ENCODE assay signal across 8 cellular contexts in the genomic region with DNA sequence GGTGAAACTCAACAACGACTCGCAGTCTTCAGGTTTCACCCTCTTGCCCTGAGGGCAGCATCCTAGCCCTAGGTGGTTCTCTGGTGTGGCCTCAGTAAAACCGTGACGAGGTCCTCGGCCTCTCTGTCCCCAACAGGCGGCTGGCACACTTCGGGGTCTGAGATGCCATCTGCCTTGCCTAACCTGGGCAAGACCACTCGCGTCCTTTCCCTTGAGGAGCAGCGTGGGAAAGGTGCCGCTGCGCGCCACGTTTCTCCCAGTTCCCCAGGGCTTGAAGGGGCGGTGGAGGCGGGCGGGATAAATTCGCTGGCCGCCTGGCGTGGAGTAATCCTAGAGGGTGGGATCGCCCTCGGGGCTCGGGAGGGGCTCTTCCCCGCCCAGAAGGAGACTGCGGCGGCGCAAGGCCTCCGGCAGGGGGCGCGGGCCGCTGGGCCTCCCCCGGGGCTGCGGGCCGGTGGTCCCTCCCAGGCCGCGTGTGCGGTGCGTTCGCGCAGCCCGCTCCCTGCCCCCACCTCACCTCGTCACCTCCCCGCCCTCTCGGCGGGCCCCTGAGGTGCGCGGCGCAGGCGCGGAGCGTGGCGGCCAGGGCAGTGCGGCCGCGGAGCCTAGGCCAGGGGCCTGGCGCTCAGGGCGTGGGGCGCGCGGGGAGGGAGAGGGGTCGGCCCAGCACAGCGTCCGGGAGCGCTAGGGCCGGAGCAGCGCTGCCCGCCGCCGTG. TPM values are rescaled to one million over a fixed set of nuclear protein-coding genes. Genes with fewer than 3 reads are reported as not detected.
DNase-seq lines count a peak whose midpoint lies in the region; ATAC-seq and TF ChIP-seq lines count a peak whose summit lies in the region.

Gene ZNF639, plus strand, starts transcription at position 551 of the 716 bp plus-strand sequence. CDS start 5,263 bp downstream, outside the sequence.

- peak; percentile 85 for DNase-seq in CD1c-positive myeloid dendritic cell (ENCODE audit: extremely low spot score)
- peak; percentile 97 for DNase-seq in NCI-H69 (lab: John Stamatoyannopoulos, UW)
- DNase-seq in activated CD4-positive, alpha-beta T cell treated with anti-CD3 and anti-CD28 coated beads, Interleukin-2, amount 50 U/mL, for 48 hours, result peak; percentile 81 to 82
- DNase-seq in lower lobe of right lung, result peak; percentile 87
- peak; percentile 64 to 82 (median 76) for DNase-seq in stimulated activated CD4-positive, alpha-beta T cell treated with anti-CD3 and anti-CD28 coated beads, TNF-alpha, amount 100 ng/mL, for 24 hours (ENCODE audit: low read depth in 3 of 3)

- peak; percentile 91 for TF ChIP-seq CTCF in lower lobe of right lung (IDR thresholded peaks at IDR 0.05)

- intact Hi-C loops in lower lobe of right lung (cut with DNase I), result no loop called here

- peaks cover 0 to 2% of the 10 kb centered on the region in 2 donors for H3K27me3 ChIP-seq in duodenal mucosa (ENCODE audit: control insufficient read depth in 1 of 2, insufficient read depth in 2 of 2, low read length in 2 of 2)
- H3K27me3 ChIP-seq in lower lobe of right lung (ENCODE audit: low read depth), result no peaks in the 10 kb centered on the region

- peak within 1 kb of the TSS; percentile 74 to 82 for H3K9ac ChIP-seq in duodenal mucosa (ENCODE audit: low read depth in 1 of 2, low read length in 2 of 2)

- peak within 1 kb of the TSS; percentile 77 to 91 for H3K4me3 ChIP-seq in duodenal mucosa (ENCODE audit: low read depth in 1 of 2, low read length in 2 of 2)
- peak within 1 kb of the TSS; percentile 86 for H3K4me3 ChIP-seq in lower lobe of right lung

- no peaks in the 10 kb centered on the region for H3K36me3 ChIP-seq in duodenal mucosa (ENCODE audit: control insufficient read depth in 1 of 2, insufficient read depth in 2 of 2, low read length in 2 of 2)
- H3K36me3 ChIP-seq in lower lobe of right lung, result peaks cover 12% of the 10 kb centered on the region

- H3K9me3 ChIP-seq in duodenal mucosa (ENCODE audit: control insufficient read depth in 1 of 2, low read length in 2 of 2), result no peaks in the 10 kb centered on the region
- H3K9me3 ChIP-seq in lower lobe of right lung, result no peaks in the 10 kb centered on the region

- peak; percentile 58 for ATAC-seq in GM19328 (IDR thresholded peaks at IDR 0.05; ENCODE audit: unreplicated experiment)
- peak; percentile 61 for ATAC-seq in HG03469 (IDR thresholded peaks at IDR 0.05; ENCODE audit: unreplicated experiment)
- peak; percentile 92 to 97 for ATAC-seq in lower lobe of right lung

- peaks cover 20 to 25% of the 10 kb centered on the region in 2 donors for H3K4me1 ChIP-seq in duodenal mucosa (ENCODE audit: control insufficient read depth in 1 of 2, insufficient read depth in 2 of 2, low read length in 2 of 2)
- H3K4me1 ChIP-seq in lower lobe of right lung, result peaks cover 23% of the 10 kb centered on the region

- H3K27ac ChIP-seq in duodenal mucosa (ENCODE audit: low read depth, low read length) (peak within 1 kb of the TSS; percentile 91), lower lobe of right lung (peak within 1 kb of the TSS; percentile 94)

RNA-seq across cellular contexts. Expression of gene ZNF639, which starts in this region (rescaled TPM):
- total RNA-seq in lower lobe of right lung, result 26.2 TPM

Comparison
In these comparisons a context has a peak if more than half of its experiments do, and no peak if none do; other contexts are left out.
1. Peak in every context shown above with its lines: DNase-seq, ATAC-seq, H3K4me3 ChIP-seq and H3K27ac ChIP-seq.